14 cellular contexts compared by ENCODE assay signal in genomic region chr5:136985785-136986475, GRCh38.
"Had no signal": no experiment of that assay in that cellular context is flagged by ENCODE, and none has a peak within 500 bp of the region (broad histone marks: within the 10 kb centered on the region; RNA-seq: fewer than 3 reads in every experiment).

No MANE protein-coding gene starts in this region.

- H3K9me3 ChIP-seq: colonic mucosa, esophagus squamous epithelium, tibial nerve, upper lobe of right lung, vagina had no signal

- ATAC-seq: foreskin keratinocyte; naive thymus-derived CD4-positive, alpha-beta T cell; stimulated activated memory B cell treated with anti-CD40 and anti-IgM and Interleukin-4, amounts not matched to agents 10 μg/mL and 1 μg/mL and 100 μg/mL, for 72 hours; upper lobe of right lung had no signal

- H3K36me3 ChIP-seq: colonic mucosa, esophagus squamous epithelium, tibial nerve, upper lobe of right lung, vagina had no signal

- H3K27me3 ChIP-seq: colonic mucosa, foreskin keratinocyte, tibial nerve, upper lobe of right lung, vagina had no signal

- DNase-seq: colonic mucosa; dermis blood vessel endothelial cell; esophagus squamous epithelium; foreskin keratinocyte; hypothalamus; islet precursor cell; naive thymus-derived CD4-positive, alpha-beta T cell; nephron progenitor cell; stimulated activated CD4-positive, alpha-beta T cell treated with anti-CD3 and anti-CD28 coated beads, Interleukin-4, amount 100 ng/mL, for 1 hour; stimulated activated CD8-positive, alpha-beta memory T cell treated with anti-CD3 and anti-CD28 coated beads, Interleukin-4, amount 100 ng/mL, for 48 hours; upper lobe of right lung had no signal

- H3K27ac ChIP-seq: colonic mucosa, esophagus squamous epithelium, foreskin keratinocyte, upper lobe of right lung, vagina had no signal

- H3K4me3 ChIP-seq: colonic mucosa, esophagus squamous epithelium, tibial nerve, upper lobe of right lung, vagina had no signal

- H3K4me1 ChIP-seq: colonic mucosa, esophagus squamous epithelium, foreskin keratinocyte, upper lobe of right lung, vagina had no signal
